Comparison of ENCODE assay signal across 10 cellular contexts in genomic region chr16:10232757-10233156, GRCh38. TPM values are rescaled to one million over a fixed set of nuclear protein-coding genes. Genes with fewer than 3 reads are reported as not detected.
"Had no signal": no experiment of that assay in that cellular context is flagged by ENCODE, and none has a peak within 500 bp of the region (broad histone marks: within the 10 kb centered on the region; RNA-seq: fewer than 3 reads in every experiment).

No MANE protein-coding gene starts in this region.

- H3K36me3 ChIP-seq: HAP-1 had no signal

- H3K9me3 ChIP-seq: HAP-1 had no signal

- H3K27ac ChIP-seq: GM23248, HL-60 had no signal

- H3K9ac ChIP-seq: GM23248 had no signal

- H3K4me3 ChIP-seq: GM23248, HAP-1 had no signal

- ATAC-seq: HCT116 had no signal

- DNase-seq: GM23248, GOT3, H7, HFFc6, IMR-90, KBM-7 had no signal

- H3K4me1 ChIP-seq: HAP-1 had no signal

- H2AFZ ChIP-seq: GM23248 had no signal

RNA-seq across cellular contexts. Expression of gene GRIN2A, which starts 50.5 kb away (rescaled TPM):
- total RNA-seq: GM23248, HT1080 had no signal
- polyA plus RNA-seq: GM23248, IMR-90 had no signal
